In the genomic region with DNA sequence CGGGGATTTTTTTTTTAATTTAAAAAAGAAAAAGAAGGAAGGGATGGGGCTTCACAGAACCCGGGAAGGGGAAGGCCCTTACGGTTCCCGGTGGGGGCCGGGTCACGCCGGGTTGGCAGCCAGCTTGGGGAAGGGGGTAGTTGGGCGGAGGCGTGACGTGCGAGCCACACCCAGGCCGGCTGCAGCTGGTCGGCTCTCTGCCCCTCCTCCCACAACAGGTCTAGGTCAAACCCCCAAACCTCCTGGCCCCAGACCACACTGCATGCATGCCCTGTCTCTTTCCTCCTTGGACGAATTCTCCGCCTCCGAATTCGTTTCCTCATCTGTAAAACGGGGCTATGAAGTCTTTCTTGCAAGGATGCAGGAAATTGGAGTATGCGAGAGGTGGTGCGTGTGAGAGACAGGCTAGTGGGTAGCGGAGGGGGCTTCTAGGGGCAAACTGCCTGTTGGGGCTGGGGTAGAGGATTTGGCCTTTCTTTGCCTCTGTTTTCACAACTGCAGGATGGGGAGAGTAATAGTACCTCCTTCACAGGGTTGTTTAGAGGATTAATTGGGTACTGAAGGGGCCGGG, we compare ENCODE assay signal across 10 cellular contexts. TPM values are rescaled to one million over a fixed set of nuclear protein-coding genes. Genes with fewer than 3 reads are reported as not detected.
A peak's percentile ranks its signal among the peaks of the same experiment; 100 is the strongest.
DNase-seq lines count a peak whose midpoint lies in the region; ATAC-seq, FAIRE-seq and TF ChIP-seq lines count a peak whose summit lies in the region.
"Had no signal": no experiment of that assay in that cellular context is flagged by ENCODE, and none has a peak within 500 bp of the region (broad histone marks: within the 10 kb centered on the region; RNA-seq: fewer than 3 reads in every experiment).

No MANE protein-coding gene starts in this region.

- no peak for ATAC-seq in GM21367 (IDR thresholded peaks at IDR 0.05; ENCODE audit: unreplicated experiment)

- H3K27me3 Mint-ChIP-seq in progenitor cell of endocrine pancreas = peaks cover 78% of the 10 kb centered on the region

- H3K9me3 Mint-ChIP-seq in progenitor cell of endocrine pancreas (ENCODE audit: low read depth) = no peaks in the 10 kb centered on the region

- peaks cover 12% of the 10 kb centered on the region for H3K27me3 ChIP-seq in NT2/D1 (ENCODE audit: insufficient read depth, insufficient read length)
- H3K27me3 ChIP-seq in hepatocyte = peaks cover 83% of the 10 kb centered on the region
- H3K27me3 ChIP-seq in skeletal muscle tissue (ENCODE audit: control insufficient read depth in 3 of 3, insufficient read depth in 3 of 3, low read length in 3 of 3) = peaks cover 37 to 49% (median 48%) of the 10 kb centered on the region in 3 donors
- peaks cover 0 to 15% of the 10 kb centered on the region in 2 donors for H3K27me3 ChIP-seq in small intestine (ENCODE audit: control insufficient read depth in 2 of 2, insufficient read depth in 2 of 2, low read length in 2 of 2)

- H3K36me3 Mint-ChIP-seq in progenitor cell of endocrine pancreas (ENCODE audit: insufficient read depth) = no peaks in the 10 kb centered on the region

- DNase-seq in GM13977 (ENCODE audit: low spot score) (peak; percentile 72), NT2/D1 (ENCODE audit: low read depth, low spot score) (no peak), hepatocyte (ENCODE audit: low spot score) (no peak), small intestine (no peak), NCI-H2171 treated with DMSO at 0.1 percent for 48 hours (lab: John Stamatoyannopoulos, UW) (no peak), progenitor cell of endocrine pancreas (ENCODE audit: low spot score, unreplicated experiment) (no peak)
- DNase-seq: NK-92 treated with Interleukin-12 subunit alpha and Interleukin-12 subunit beta, amount 100 ng/mL, for 24 hours had no signal

- H3K9me2 ChIP-seq in hepatocyte (replicated peaks; ENCODE audit: insufficient read depth) = no peaks in the 10 kb centered on the region

- H3K27ac ChIP-seq in hepatocyte (no peak overlapping the region), skeletal muscle tissue (ENCODE audit: low read depth, low read length) (no peak overlapping the region), small intestine (ENCODE audit: low read depth in 1 of 2, low read length in 1 of 2) (peak overlapping the region in 1 of 2 donors; percentile 33)

- H3K9me3 ChIP-seq in NT2/D1 (ENCODE audit: insufficient read depth, low read length) (no peaks in the 10 kb centered on the region), hepatocyte (ENCODE audit: low read depth) (no peaks in the 10 kb centered on the region), skeletal muscle tissue (ENCODE audit: control insufficient read depth in 3 of 3, low read length in 3 of 3) (no peaks in the 10 kb centered on the region), small intestine (ENCODE audit: control insufficient read depth, low read depth) (no peaks in the 10 kb centered on the region)

- H3K4me2 ChIP-seq in hepatocyte = peak overlapping the region; percentile 88

- TF ChIP-seq CTCF in GM13977 (IDR thresholded peaks at IDR 0.05; ENCODE audit: extremely low read depth, insufficient read depth, missing control alignments) (no peak), hepatocyte (IDR thresholded peaks at IDR 0.05; ENCODE audit: poor library complexity) (no peak), progenitor cell of endocrine pancreas (IDR thresholded peaks at IDR 0.05; ENCODE audit: unreplicated experiment) (no peak)

- H2AFZ ChIP-seq in hepatocyte = peak overlapping the region; percentile 75

- 30% methylated on average over 16 of the region's 22 CpGs for WGBS in hepatocyte (ENCODE audit: low lambda C conversion rate, missing lambda C conversion rate)
- 15 to 23% (median 17%) methylated on average over 21 of the region's 22 CpGs for WGBS in small intestine, 3 donors

- FAIRE-seq in small intestine (lab: Jason Lieb, UNC) = no peak

- no peaks in the 10 kb centered on the region for H4K20me1 ChIP-seq in hepatocyte (ENCODE audit: insufficient read depth, poor library complexity, severe bottlenecking)

- H3K27ac Mint-ChIP-seq in progenitor cell of endocrine pancreas = no peak overlapping the region

- H3K4me1 ChIP-seq in NT2/D1 (ENCODE audit: insufficient read depth, insufficient read length) (peaks cover 3% of the 10 kb centered on the region), hepatocyte (ENCODE audit: insufficient read depth) (peaks cover 4% of the 10 kb centered on the region), skeletal muscle tissue (ENCODE audit: control insufficient read depth in 3 of 3, insufficient read depth in 3 of 3, low read length in 3 of 3) (peaks cover 0 to 2% (median 2%) of the 10 kb centered on the region in 3 donors), small intestine (ENCODE audit: control insufficient read depth in 2 of 2, insufficient read depth in 1 of 2, low read depth in 1 of 2, low read length in 1 of 2) (no peaks in the 10 kb centered on the region)

- peaks cover 2% of the 10 kb centered on the region for H3K4me1 Mint-ChIP-seq in progenitor cell of endocrine pancreas (ENCODE audit: low read depth)

- peak overlapping the region; percentile 55 for H3K4me3 ChIP-seq in NT2/D1 (ENCODE audit: insufficient read length, low read depth)
- H3K4me3 ChIP-seq in hepatocyte = no peak overlapping the region
- peak overlapping the region in 2 of 3 donors; percentile 8 to 35 for H3K4me3 ChIP-seq in skeletal muscle tissue (ENCODE audit: low read length in 3 of 3)
- peak overlapping the region in 1 of 2 donors; percentile 13 for H3K4me3 ChIP-seq in small intestine (ENCODE audit: low read depth in 1 of 2, low read length in 2 of 2)

- H3K4me3 Mint-ChIP-seq in progenitor cell of endocrine pancreas (ENCODE audit: low read depth) = no peak overlapping the region

- H3K36me3 ChIP-seq in NT2/D1 (ENCODE audit: insufficient read depth, insufficient read length, low read length) (no peaks in the 10 kb centered on the region), hepatocyte (replicated peaks; ENCODE audit: insufficient read depth, low read depth) (no peaks in the 10 kb centered on the region), skeletal muscle tissue (ENCODE audit: control insufficient read depth in 3 of 3, insufficient read depth in 3 of 3, low read length in 3 of 3) (no peaks in the 10 kb centered on the region), small intestine (ENCODE audit: control insufficient read depth in 2 of 2, insufficient read depth in 2 of 2, low read length in 2 of 2) (no peaks in the 10 kb centered on the region)

- H3K79me2 ChIP-seq in hepatocyte = no peaks in the 10 kb centered on the region

- peak overlapping the region; percentile 70 for H3K9ac ChIP-seq in NT2/D1 (ENCODE audit: insufficient read length, low read depth)
- H3K9ac ChIP-seq in skeletal muscle tissue (ENCODE audit: low read depth in 1 of 3, low read length in 3 of 3) = no peak overlapping the region

- in situ Hi-C loops in GM13977 (cut with MboI; ENCODE audit: low pct_unique_long_range_greater_than_20kb, low sequenced_read_pairs, unreplicated experiment) = no loop called here

RNA-seq across cellular contexts. Expression of gene HCK, which starts 0.8 kb away (rescaled TPM):
- total RNA-seq in hepatocyte = 0.44 and 2.2 TPM in 2 replicates
- 0.54 and 0.90 TPM in 2 replicates for polyA plus RNA-seq in hepatocyte
- total RNA-seq in skeletal muscle tissue = 8.4 TPM
- polyA plus RNA-seq in small intestine = 10 to 100 TPM; 10.1 to 34.0 (median 11.8) TPM
- not detected in 2 replicates for total RNA-seq in progenitor cell of endocrine pancreas
- total RNA-seq: fibroblast of lung had no signal
- polyA plus RNA-seq: fibroblast of lung had no signal

RNA-seq across cellular contexts. Expression of gene CCM2L, which starts 42.6 kb away (rescaled TPM):
- total RNA-seq in hepatocyte = 0.77 and 0.80 TPM in 2 replicates
- 0.56 and 1.0 TPM in 2 replicates for polyA plus RNA-seq in hepatocyte
- total RNA-seq in skeletal muscle tissue = 4.7 TPM
- 1 to 10 TPM in 2 of 3 donors, under 1 TPM in 1; 0.22 to 7.5 (median 1.1) TPM for polyA plus RNA-seq in small intestine
- 1.3 and 1.5 TPM in 2 replicates for total RNA-seq in progenitor cell of endocrine pancreas
- total RNA-seq: fibroblast of lung had no signal
- polyA plus RNA-seq: fibroblast of lung had no signal

RNA-seq across cellular contexts. Expression of gene TM9SF4, which starts 56.6 kb away (rescaled TPM):
- total RNA-seq in hepatocyte (65.3 and 72.3 TPM in 2 replicates), skeletal muscle tissue (18.8 TPM), progenitor cell of endocrine pancreas (88.7 and 92.9 TPM in 2 replicates)
- polyA plus RNA-seq in hepatocyte (86.4 and 87.3 TPM in 2 replicates), small intestine (10 to 100 TPM; 10.5 to 27.4 (median 13.0) TPM)
